In the genomic region with DNA sequence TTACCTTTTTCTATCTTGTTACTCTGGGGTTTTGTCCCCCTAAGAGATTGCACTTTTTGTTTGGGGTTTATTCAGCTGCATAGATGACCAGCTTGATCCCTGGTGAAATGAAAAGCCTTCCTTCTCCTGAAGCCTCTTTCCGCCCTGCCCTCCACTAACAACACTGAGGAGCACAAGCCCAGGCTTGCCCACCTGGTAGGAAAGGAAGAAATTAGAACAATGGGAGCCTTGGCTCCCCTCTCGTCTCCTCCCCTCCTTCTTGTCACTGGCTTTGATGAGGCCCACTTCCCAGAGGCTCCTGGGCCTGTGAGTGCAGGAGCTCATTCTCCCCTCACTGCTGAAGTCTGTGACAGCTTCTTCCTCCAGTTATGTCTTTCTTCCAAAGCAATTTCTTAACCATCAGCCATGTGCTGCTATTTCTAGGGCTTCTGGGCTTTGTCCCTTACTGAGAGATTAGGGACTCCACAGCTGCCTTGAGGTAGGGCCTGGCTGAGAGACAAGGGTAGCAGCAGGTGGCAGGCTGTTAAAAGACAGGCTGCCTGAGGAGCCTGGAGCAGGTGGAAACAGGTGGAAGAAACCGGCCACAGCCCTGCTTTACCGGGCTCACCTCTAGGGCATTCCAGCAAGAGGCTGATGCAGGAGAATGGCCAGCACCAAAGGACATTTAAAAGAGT, we compare ENCODE assay signal across 8 cellular contexts. TPM values are rescaled to one million over a fixed set of nuclear protein-coding genes. Genes with fewer than 3 reads are reported as not detected.
DNase-seq lines count a peak whose midpoint lies in the region; ATAC-seq and TF ChIP-seq lines count a peak whose summit lies in the region.

No MANE protein-coding gene starts in this region.

- peaks cover 9 to 40% (median 19%) of the 10 kb centered on the region in 3 experiments for H3K36me3 ChIP-seq in naive thymus-derived CD4-positive, alpha-beta T cell (ENCODE audit: control insufficient read depth in 2 of 3, insufficient read depth in 3 of 3, low read length in 3 of 3)

- H3K4me3 Mint-ChIP-seq in brain: peak overlapping the region; percentile 49 to 74 (median 59)
- H3K4me3 Mint-ChIP-seq in naive thymus-derived CD4-positive, alpha-beta T cell: peak overlapping the region in 3 of 10 donors; percentile 8 to 75 (median 9)

- POLR2A ChIA-PET in naive thymus-derived CD4-positive, alpha-beta T cell (lab: Charles Lee): interaction anchor here (0.6 kb wide), 1 partner anchor 101 kb away, joined by 3 read pairs; no protein-coding TSS in a partner anchor

- no peak overlapping the region for H3K27ac ChIP-seq in naive thymus-derived CD4-positive, alpha-beta T cell (ENCODE audit: low read depth, low read length)

- CTCF ChIA-PET in naive thymus-derived CD4-positive, alpha-beta T cell (lab: Charles Lee): no interaction called here

- WGBS in lower leg skin, 2 donors: 49 to 57% methylated on average over 4 of the region's 4 CpGs

- H3K36me3 Mint-ChIP-seq in brain: peaks cover 4% of the 10 kb centered on the region
- H3K36me3 Mint-ChIP-seq in naive thymus-derived CD4-positive, alpha-beta T cell: peaks cover 4 to 49% (median 28%) of the 10 kb centered on the region in 5 donors

- no peaks in the 10 kb centered on the region for H3K27me3 ChIP-seq in naive thymus-derived CD4-positive, alpha-beta T cell (ENCODE audit: control insufficient read depth in 2 of 2, insufficient read depth in 2 of 2, low read length in 2 of 2)

- H3K27ac Mint-ChIP-seq in brain: peak overlapping the region; percentile 90 to 100 (median 98)
- H3K27ac Mint-ChIP-seq in naive thymus-derived CD4-positive, alpha-beta T cell: peak overlapping the region; percentile 6 to 93 (median 51)

- DNase-seq in DMS 273 (lab: John Stamatoyannopoulos, UW; ENCODE audit: unreplicated experiment) (peak; percentile 83), NCI-H2029 (lab: John Stamatoyannopoulos, UW) (peak; percentile 36), kidney tubule cell (ENCODE audit: low spot score) (no peak), lower leg skin (ENCODE audit: low spot score in 2 of 2) (no peak)
- DNase-seq in naive thymus-derived CD4-positive, alpha-beta T cell: no peak

- peaks cover 12 to 18% of the 10 kb centered on the region in 2 donors for H3K4me1 ChIP-seq in naive thymus-derived CD4-positive, alpha-beta T cell (ENCODE audit: control insufficient read depth in 2 of 2, insufficient read depth in 2 of 2, low read length in 2 of 2)

- no peaks in the 10 kb centered on the region for H3K27me3 Mint-ChIP-seq in brain
- H3K27me3 Mint-ChIP-seq in naive thymus-derived CD4-positive, alpha-beta T cell: no peaks in the 10 kb centered on the region

- peaks cover 90% of the 10 kb centered on the region for H3K4me1 Mint-ChIP-seq in brain
- H3K4me1 Mint-ChIP-seq in naive thymus-derived CD4-positive, alpha-beta T cell: peaks cover 34 to 89% (median 42%) of the 10 kb centered on the region in 7 donors

- no peaks in the 10 kb centered on the region for H3K9me3 ChIP-seq in naive thymus-derived CD4-positive, alpha-beta T cell (ENCODE audit: control insufficient read depth in 2 of 3, low read length in 3 of 3)

- H3K4me3 ChIP-seq in naive thymus-derived CD4-positive, alpha-beta T cell (ENCODE audit: low read length): no peak overlapping the region
- H3K4me3 ChIP-seq in lower leg skin (ENCODE audit: low read depth, poor library complexity, severe bottlenecking): no peak overlapping the region

- no peak for TF ChIP-seq CTCF in brain (conservative IDR thresholded peaks at IDR 0.05)
- TF ChIP-seq CTCF in lower leg skin (IDR thresholded peaks at IDR 0.05): no peak

- intact Hi-C loops in naive thymus-derived CD4-positive, alpha-beta T cell (cut with micrococcal nuclease): no loop called here
- intact Hi-C loops in lower leg skin (cut with DNase I; ENCODE audit: low total_unique reads): no loop called here

- H3K9me3 Mint-ChIP-seq in brain: no peaks in the 10 kb centered on the region
- H3K9me3 Mint-ChIP-seq in naive thymus-derived CD4-positive, alpha-beta T cell: no peaks in the 10 kb centered on the region

- TF ChIP-seq POLR2A in lower leg skin (IDR thresholded peaks at IDR 0.05): no peak

- no peak for ATAC-seq in naive thymus-derived CD4-positive, alpha-beta T cell
- ATAC-seq in HG03342 (IDR thresholded peaks at IDR 0.05; ENCODE audit: unreplicated experiment): no peak
- no peak for ATAC-seq in GM18861 (IDR thresholded peaks at IDR 0.05; ENCODE audit: unreplicated experiment)

RNA-seq across cellular contexts. Expression of a gene that starts 53.7 kb away (rescaled TPM):
- 71.5 TPM for polyA plus RNA-seq in brain (ENCODE audit: insufficient read depth, low read depth, low replicate concordance)
- total RNA-seq in naive thymus-derived CD4-positive, alpha-beta T cell: 1,000 to 10,000 TPM in 4 of 5 experiments, 100 to 1,000 TPM in 1; 355 to 1,361 (median 1,191) TPM
- polyA plus RNA-seq in naive thymus-derived CD4-positive, alpha-beta T cell: 1,000 to 10,000 TPM; 1,397 to 1,617 TPM
- 100 to 1,000 TPM; 297 to 612 (median 380) TPM for total RNA-seq in lower leg skin

Comparison
In these comparisons a context has a peak if more than half of its experiments do, and no peak if none do; other contexts are left out.
1. DNase-seq: peak in DMS 273 (single experiment) and NCI-H2029 (single experiment); none in naive thymus-derived CD4-positive, alpha-beta T cell (0 of 9), kidney tubule cell (single experiment) and lower leg skin (0 of 2).